ENCODE assay signal across 33 cellular contexts in genomic region chr10:17817790-17818189, GRCh38. TPM values are rescaled to one million over a fixed set of nuclear protein-coding genes. Genes with fewer than 3 reads are reported as not detected.
"Had no signal": no experiment of that assay in that cellular context is flagged by ENCODE, and none has a peak within 500 bp of the region (broad histone marks: within the 10 kb centered on the region; RNA-seq: fewer than 3 reads in every experiment).

No MANE protein-coding gene starts in this region.

- H3K4me1 ChIP-seq: adrenal gland had no signal

- H3K36me3 ChIP-seq: adrenal gland, cardiac muscle cell had no signal

- DNase-seq: activated B cell treated with CpG ODN at 0.5 μM for 24 hours; activated CD4-positive, alpha-beta memory T cell treated with anti-CD3 and anti-CD28 coated beads for 36 hours; activated CD4-positive, alpha-beta T cell treated with anti-CD3 and anti-CD28 coated beads for 4 hours; activated CD4-positive, alpha-beta T cell treated with anti-CD3 and anti-CD28 coated beads, Interleukin-2, amount 10 ng/mL, durations not matched to agents 24 days and 14 days; activated CD4-positive, alpha-beta T cell treated with anti-CD3 and anti-CD28 coated beads, Interleukin-2, amount 50 U/mL, for 1 hour; activated CD4-positive, alpha-beta T cell treated with anti-CD3 and anti-CD28 coated beads, Interleukin-2, amount 50 U/mL, for 4 hours; activated CD4-positive, CD25-positive, alpha-beta regulatory T cell treated with anti-CD3 and anti-CD28 coated beads, Interleukin-2, amount 50 U/mL, for 72 hours; activated CD8-positive, alpha-beta memory T cell treated with anti-CD3 and anti-CD28 coated beads, Interleukin-2, amount 50 U/mL, for 4 hours; activated CD8-positive, alpha-beta T cell treated with anti-CD3 and anti-CD28 coated beads for 36 hours; activated effector memory CD4-positive, alpha-beta T cell treated with anti-CD3 and anti-CD28 coated beads, Interleukin-2, amount 50 U/mL, for 16 hours; activated gamma-delta T cell treated with Interleukin-2 at 50 U/mL for 16 hours; activated naive CD4-positive, alpha-beta T cell; activated naive CD4-positive, alpha-beta T cell treated with anti-CD3 and anti-CD28 coated beads for 36 hours; activated naive CD4-positive, alpha-beta T cell treated with anti-CD3 and anti-CD28 coated beads, Interleukin-2, amount 50 U/mL, for 16 hours; activated naive CD8-positive, alpha-beta T cell treated with anti-CD3 and anti-CD28 coated beads for 36 hours; activated T-cell treated with anti-CD3 and anti-CD28 coated beads for 4 hours; activated T-cell treated with anti-CD3 and anti-CD28 coated beads, Interleukin-2, amount 50 U/mL, for 1 hour; activated T-cell treated with anti-CD3 and anti-CD28 coated beads, Interleukin-2, amount 50 U/mL, for 4 hours; activated T-cell treated with anti-CD3 and anti-CD28 coated beads, Interleukin-2, amount 50 U/mL, for 72 hours; adrenal gland; amniotic stem cell; aorta; caudate nucleus; cerebellar nuclear complex; T-helper 1 cell; T-helper 2 cell; T-helper 9 cell had no signal

- FAIRE-seq: bronchial epithelial cell, TTC549 had no signal

- H3K4me3 ChIP-seq: adrenal gland, cardiac muscle cell had no signal

- H3K27ac ChIP-seq: adrenal gland, cardiac muscle cell, VCaP had no signal

- H3K27me3 ChIP-seq: adrenal gland, cardiac muscle cell had no signal

- H3K9me3 ChIP-seq: adrenal gland had no signal

RNA-seq across cellular contexts. Expression of gene MRC1, which starts 8.6 kb away (rescaled TPM):
- total RNA-seq: activated CD4-positive, alpha-beta T cell treated with anti-CD3 and anti-CD28 coated beads, Interleukin-2, amount 10 ng/mL, durations not matched to agents 24 days and 14 days; activated CD8-positive, alpha-beta T cell treated with anti-CD3 and anti-CD28 coated beads for 36 hours; activated naive CD4-positive, alpha-beta T cell treated with anti-CD3 and anti-CD28 coated beads, Interleukin-2, amount 50 U/mL, for 72 hours; activated T-helper 1 cell treated with anti-CD3 and anti-CD28 coated beads, Interleukin-12 subunit alpha, Interleukin-12 subunit beta, Interleukin-2, Interleukin-4 antibody, amounts not matched to agents 30 ng/mL and 10 ng/mL and 1 ng/mL, durations not matched to agents 14 hours and 24 hours and 36 hours had no signal
